Comparison of ENCODE assay signal across 10 cellular contexts in genomic region chr9:36149197-36149596, GRCh38. TPM values are rescaled to one million over a fixed set of nuclear protein-coding genes. Genes with fewer than 3 reads are reported as not detected.
DNase-seq lines count a peak whose midpoint lies in the region; ATAC-seq and TF ChIP-seq lines count a peak whose summit lies in the region.
"Had no signal": no experiment of that assay in that cellular context is flagged by ENCODE, and none has a peak within 500 bp of the region (broad histone marks: within the 10 kb centered on the region; RNA-seq: fewer than 3 reads in every experiment).

No MANE protein-coding gene starts in this region.

- peaks cover 0 to 37% (median 13%) of the 10 kb centered on the region in 5 donors for H3K36me3 ChIP-seq in subcutaneous abdominal adipose tissue (ENCODE audit: control insufficient read depth in 5 of 5, insufficient read depth in 5 of 5, low read length in 5 of 5)
- H3K36me3 ChIP-seq: right lobe of liver had no signal

- in situ Hi-C loops in astrocyte of the spinal cord (cut with HindIII; ENCODE audit: low sequenced_read_pairs) = no loop called here

- H3K9me3 ChIP-seq in subcutaneous abdominal adipose tissue (ENCODE audit: control insufficient read depth in 5 of 5, low read length in 5 of 5) = peaks cover 0 to 3% (median 0%) of the 10 kb centered on the region in 5 donors
- H3K9me3 ChIP-seq: right lobe of liver had no signal

- no peaks in the 10 kb centered on the region for H3K27me3 ChIP-seq in subcutaneous abdominal adipose tissue (ENCODE audit: control insufficient read depth in 5 of 5, insufficient read depth in 4 of 5, low read length in 5 of 5)
- H3K27me3 ChIP-seq: right lobe of liver had no signal

- peaks cover 16 to 71% (median 54%) of the 10 kb centered on the region in 5 donors for H3K4me1 ChIP-seq in subcutaneous abdominal adipose tissue (ENCODE audit: control insufficient read depth in 5 of 5, insufficient read depth in 5 of 5, low read length in 5 of 5)
- H3K4me1 ChIP-seq: right lobe of liver had no signal

- peak overlapping the region; percentile 60 for H3K27ac ChIP-seq in subcutaneous abdominal adipose tissue (ENCODE audit: low read depth, low read length)
- H3K27ac ChIP-seq: right lobe of liver had no signal

- H3K9ac ChIP-seq in subcutaneous abdominal adipose tissue (ENCODE audit: low read length in 5 of 5) = no peak overlapping the region

- ATAC-seq in GM18498 (IDR thresholded peaks at IDR 0.05; ENCODE audit: unreplicated experiment) = no peak

- TF ChIP-seq CTCF in astrocyte of the spinal cord (IDR thresholded peaks at IDR 0.05; ENCODE audit: low read depth, low read length) = no peak

- peak; percentile 64 for DNase-seq in HT1080 (ENCODE audit: low read depth)
- DNase-seq in astrocyte of the spinal cord (ENCODE audit: low read depth, low spot score) = peak; percentile 80
- peak; percentile 88 for DNase-seq in iris pigment epithelial cell (ENCODE audit: low read depth)
- no peak for DNase-seq in COLO668 (lab: John Stamatoyannopoulos, UW; ENCODE audit: unreplicated experiment)
- no peak for DNase-seq in ecto neural progenitor cell (ENCODE audit: low spot score)
- DNase-seq in NCI-H345 treated with DMSO at 0.1 percent for 48 hours (lab: John Stamatoyannopoulos, UW; ENCODE audit: unreplicated experiment) = no peak
- DNase-seq: SIG-M5 had no signal

- H3K4me3 ChIP-seq in astrocyte of the spinal cord (ENCODE audit: low read depth, low read length) (no peak overlapping the region), subcutaneous abdominal adipose tissue (ENCODE audit: low read depth in 1 of 5, low read length in 5 of 5) (no peak overlapping the region)
- H3K4me3 ChIP-seq: right lobe of liver had no signal

RNA-seq across cellular contexts. Expression of gene GLIPR2, which starts 12.7 kb away (rescaled TPM):
- 2.6 and 3.7 TPM in 2 replicates for total RNA-seq in HT1080 (2014; rRNA removed; shearing (Covaris generic))
- 3.4 and 3.8 TPM in 2 replicates for polyA plus RNA-seq in HT1080 (2015; cell fraction: cytosol; rRNA removed)
- polyA plus RNA-seq in HT1080 (2015; cell fraction: nucleus; rRNA removed) = 2.3 and 2.4 TPM in 2 replicates

RNA-seq across cellular contexts. Expression of gene CCIN, which starts 20.0 kb away (rescaled TPM):
- 0.03 TPM in 1 of 2 replicates, not detected in the other for total RNA-seq in HT1080 (2014; rRNA removed; shearing (Covaris generic))
- 0.05 TPM in 1 of 2 replicates, not detected in the other for polyA plus RNA-seq in HT1080 (2015; cell fraction: cytosol; rRNA removed)
- polyA plus RNA-seq in HT1080 (2015; cell fraction: nucleus; rRNA removed) = not detected in 2 replicates
- total RNA-seq: right lobe of liver had no signal

RNA-seq across cellular contexts. Expression of gene CLTA, which starts 41.5 kb away (rescaled TPM):
- total RNA-seq in HT1080 (2014; rRNA removed; shearing (Covaris generic)) = 437 and 448 TPM in 2 replicates
- 323 and 333 TPM in 2 replicates for polyA plus RNA-seq in HT1080 (2015; cell fraction: cytosol; rRNA removed)
- polyA plus RNA-seq in HT1080 (2015; cell fraction: nucleus; rRNA removed) = 115 and 142 TPM in 2 replicates

Comparison
In these comparisons a context has a peak if more than half of its experiments do, and no peak if none do; other contexts are left out.
1. DNase-seq: peak in HT1080 (single experiment), astrocyte of the spinal cord (single experiment) and iris pigment epithelial cell (single experiment); none in COLO668 (single experiment), ecto neural progenitor cell (single experiment) and NCI-H345 treated with DMSO at 0.1 percent for 48 hours (single experiment).